1 cellular context compared by ENCODE assay signal in the genomic region with DNA sequence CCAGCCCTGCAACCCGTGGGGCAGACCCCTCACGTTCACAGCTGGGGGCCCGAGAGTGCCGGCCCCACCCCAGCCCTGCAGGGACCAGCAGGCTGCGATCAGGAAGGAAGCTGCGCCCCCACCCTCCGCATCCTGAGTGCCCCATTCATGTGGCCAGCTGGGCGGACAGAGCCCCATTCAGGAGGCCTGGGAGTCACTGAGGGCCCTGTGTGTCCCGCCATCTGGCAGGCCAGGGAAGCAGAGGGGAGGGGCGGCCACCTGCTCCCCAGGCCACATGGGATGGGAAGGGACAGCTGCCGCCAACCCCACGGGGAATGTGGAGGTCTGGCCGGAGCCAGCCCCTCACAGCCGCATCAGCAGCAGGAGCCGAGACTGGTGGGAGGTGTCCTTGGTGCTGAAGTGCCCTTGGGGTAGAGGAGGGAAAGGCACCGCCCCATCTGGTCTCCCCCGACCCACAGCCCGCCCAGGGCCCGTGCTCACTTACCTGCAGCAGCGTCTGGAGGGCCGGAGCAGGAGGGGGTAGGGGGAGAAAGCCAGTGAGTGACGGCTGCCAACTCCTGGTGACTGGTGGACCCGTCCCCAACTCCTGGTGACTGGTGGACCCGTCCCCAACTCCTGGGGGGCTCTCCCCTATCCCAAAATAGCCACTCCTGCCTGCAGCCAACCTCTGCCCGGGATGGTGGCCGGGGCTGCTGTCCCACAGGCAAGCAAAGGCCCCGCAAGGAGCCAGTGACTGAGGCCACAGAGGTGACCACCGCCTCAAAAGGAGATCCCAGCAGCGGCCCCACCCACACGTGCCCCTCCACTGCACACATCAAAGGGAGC.
TF ChIP-seq lines count a peak whose summit lies in the region.

No MANE protein-coding gene starts in this region.

TF ChIP-seq in SK-N-SH, 30 proteins besides CTCF, POLR2A, EP300 and RAD21 (continued from another document):
- TF ChIP-seq FOXM1 (IDR thresholded peaks at IDR 0.05; ENCODE audit: low read depth) = no peak
- no peak for TF ChIP-seq TEAD4 (IDR thresholded peaks at IDR 0.05; ENCODE audit: borderline replicate concordance, insufficient read depth)
- no peak for TF ChIP-seq MEF2A (IDR thresholded peaks at IDR 0.05; ENCODE audit: borderline replicate concordance, low read depth)
- peak; percentile 30; the same call in 1 of the 2 replicates for TF ChIP-seq MXI1 (IDR thresholded peaks at IDR 0.05; ENCODE audit: low read depth, low read length)
- TF ChIP-seq CHD2 (IDR thresholded peaks at IDR 0.05; ENCODE audit: low read length, partially characterized antibody) = peak; percentile 32
- TF ChIP-seq RCOR1 (IDR thresholded peaks at IDR 0.05; ENCODE audit: low read length) = no peak
- no peak for TF ChIP-seq ELF1 (IDR thresholded peaks at IDR 0.05)
- TF ChIP-seq, protein P1, sequence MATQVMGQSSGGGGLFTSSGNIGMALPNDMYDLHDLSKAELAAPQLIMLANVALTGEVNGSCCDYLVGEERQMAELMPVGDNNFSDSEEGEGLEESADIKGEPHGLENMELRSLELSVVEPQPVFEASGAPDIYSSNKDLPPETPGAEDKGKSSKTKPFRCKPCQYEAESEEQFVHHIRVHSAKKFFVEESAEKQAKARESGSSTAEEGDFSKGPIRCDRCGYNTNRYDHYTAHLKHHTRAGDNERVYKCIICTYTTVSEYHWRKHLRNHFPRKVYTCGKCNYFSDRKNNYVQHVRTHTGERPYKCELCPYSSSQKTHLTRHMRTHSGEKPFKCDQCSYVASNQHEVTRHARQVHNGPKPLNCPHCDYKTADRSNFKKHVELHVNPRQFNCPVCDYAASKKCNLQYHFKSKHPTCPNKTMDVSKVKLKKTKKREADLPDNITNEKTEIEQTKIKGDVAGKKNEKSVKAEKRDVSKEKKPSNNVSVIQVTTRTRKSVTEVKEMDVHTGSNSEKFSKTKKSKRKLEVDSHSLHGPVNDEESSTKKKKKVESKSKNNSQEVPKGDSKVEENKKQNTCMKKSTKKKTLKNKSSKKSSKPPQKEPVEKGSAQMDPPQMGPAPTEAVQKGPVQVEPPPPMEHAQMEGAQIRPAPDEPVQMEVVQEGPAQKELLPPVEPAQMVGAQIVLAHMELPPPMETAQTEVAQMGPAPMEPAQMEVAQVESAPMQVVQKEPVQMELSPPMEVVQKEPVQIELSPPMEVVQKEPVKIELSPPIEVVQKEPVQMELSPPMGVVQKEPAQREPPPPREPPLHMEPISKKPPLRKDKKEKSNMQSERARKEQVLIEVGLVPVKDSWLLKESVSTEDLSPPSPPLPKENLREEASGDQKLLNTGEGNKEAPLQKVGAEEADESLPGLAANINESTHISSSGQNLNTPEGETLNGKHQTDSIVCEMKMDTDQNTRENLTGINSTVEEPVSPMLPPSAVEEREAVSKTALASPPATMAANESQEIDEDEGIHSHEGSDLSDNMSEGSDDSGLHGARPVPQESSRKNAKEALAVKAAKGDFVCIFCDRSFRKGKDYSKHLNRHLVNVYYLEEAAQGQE (IDR thresholded peaks at IDR 0.05; ENCODE audit: low read depth, low read length) = peak; percentile 91
- TF ChIP-seq RXRA (IDR thresholded peaks at IDR 0.05; ENCODE audit: borderline replicate concordance, low read depth) = no peak
